32 cellular contexts compared by ENCODE assay signal in genomic region chr4:41668024-41668423, GRCh38.
"Had no signal": no experiment of that assay in that cellular context is flagged by ENCODE, and none has a peak within 500 bp of the region (broad histone marks: within the 10 kb centered on the region; RNA-seq: fewer than 3 reads in every experiment).

No MANE protein-coding gene starts in this region.

- ATAC-seq: activated CD4-positive, alpha-beta T cell treated with anti-CD3 and anti-CD28 coated beads for 36 hours; activated CD4-positive, CD25-positive, alpha-beta regulatory T cell treated with anti-CD3 and anti-CD28 coated beads, Interleukin-2, amount 50 U/mL, for 24 hours; activated CD8-positive, alpha-beta memory T cell treated with anti-CD3 and anti-CD28 coated beads, Interleukin-2, amount 10 ng/mL, durations not matched to agents 7 days and 5 days; activated CD8-positive, alpha-beta T cell treated with anti-CD3 and anti-CD28 coated beads, Interleukin-2, amount 10 ng/mL, durations not matched to agents 7 days and 5 days; activated naive CD8-positive, alpha-beta T cell treated with anti-CD3 and anti-CD28 coated beads, Interleukin-2, amount 50 U/mL, for 24 hours; WTC11 had no signal

- H3K4me1 ChIP-seq: ascending aorta had no signal

- DNase-seq: activated CD4-positive, alpha-beta memory T cell treated with anti-CD3 and anti-CD28 coated beads, Interleukin-2, amount 10 ng/mL, durations not matched to agents 7 days and 5 days; activated CD4-positive, alpha-beta T cell treated with anti-CD3 and anti-CD28 coated beads for 1 hour; activated CD4-positive, alpha-beta T cell treated with anti-CD3 and anti-CD28 coated beads for 36 hours; activated CD4-positive, alpha-beta T cell treated with anti-CD3 and anti-CD28 coated beads for 48 hours; activated CD4-positive, alpha-beta T cell treated with anti-CD3 and anti-CD28 coated beads, Interleukin-2, amount 10 ng/mL, durations not matched to agents 7 days and 5 days; activated CD4-positive, alpha-beta T cell treated with anti-CD3 and anti-CD28 coated beads, Interleukin-2, amount 50 U/mL, for 48 hours; activated CD4-positive, CD25-positive, alpha-beta regulatory T cell; activated CD8-positive, alpha-beta memory T cell treated with anti-CD3 and anti-CD28 coated beads for 24 hours; activated CD8-positive, alpha-beta memory T cell treated with anti-CD3 and anti-CD28 coated beads, Interleukin-2, amount 10 ng/mL, durations not matched to agents 7 days and 5 days; activated CD8-positive, alpha-beta memory T cell treated with anti-CD3 and anti-CD28 coated beads, Interleukin-2, amount 50 U/mL, for 48 hours; activated CD8-positive, alpha-beta T cell treated with anti-CD3 and anti-CD28 coated beads, Interleukin-2, amount 10 ng/mL, durations not matched to agents 7 days and 5 days; activated effector memory CD4-positive, alpha-beta T cell treated with Interleukin-2 at 50 U/mL for 16 hours; activated gamma-delta T cell; activated naive CD4-positive, alpha-beta T cell treated with anti-CD3 and anti-CD28 coated beads, Interleukin-2, amount 10 ng/mL, durations not matched to agents 7 days and 5 days; activated naive CD4-positive, alpha-beta T cell treated with Interleukin-2 at 50 U/mL for 16 hours; activated naive CD8-positive, alpha-beta T cell treated with anti-CD3 and anti-CD28 coated beads, Interleukin-2, amount 10 ng/mL, durations not matched to agents 7 days and 5 days; activated naive CD8-positive, alpha-beta T cell treated with anti-CD3 and anti-CD28 coated beads, Interleukin-2, amount 50 U/mL, for 24 hours; activated T-cell treated with anti-CD3 and anti-CD28 coated beads, Interleukin-2, amount 50 U/mL, for 24 hours; activated T-cell treated with anti-CD3 and anti-CD28 coated beads, Interleukin-2, amount 50 U/mL, for 48 hours; amygdala; anterior cingulate cortex; caudate nucleus; T-helper 1 cell; T-helper 2 cell; T-helper 9 cell; WERI-Rb-1 had no signal

- H3K9me3 ChIP-seq: ascending aorta had no signal

- H3K4me3 ChIP-seq: ascending aorta, cardiac muscle cell had no signal

- H3K27me3 ChIP-seq: ascending aorta had no signal

- H3K36me3 ChIP-seq: cardiac muscle cell had no signal

- H3K27ac ChIP-seq: ascending aorta, cardiac muscle cell, WERI-Rb-1 had no signal

- FAIRE-seq: bronchial epithelial cell, TTC549 had no signal
